ENCODE assay signal across 12 cellular contexts in genomic region chr2:1588994-1589611, GRCh38.
DNase-seq lines count a peak whose midpoint lies in the region; ATAC-seq and TF ChIP-seq lines count a peak whose summit lies in the region.
"Had no signal": no experiment of that assay in that cellular context is flagged by ENCODE, and none has a peak within 500 bp of the region (broad histone marks: within the 10 kb centered on the region; RNA-seq: fewer than 3 reads in every experiment).

No MANE protein-coding gene starts in this region.

- no peak overlapping the region for H3K27ac Mint-ChIP-seq in activated T-cell treated with anti-CD3 and anti-CD28 coated beads, Interleukin-2, amount 50 U/mL, for 24 hours
- H3K27ac Mint-ChIP-seq: effector memory CD8-positive, alpha-beta T cell; mesothelial cell of epicardium had no signal

- peaks cover 2% of the 10 kb centered on the region for H3K4me1 Mint-ChIP-seq in activated T-cell treated with anti-CD3 and anti-CD28 coated beads, Interleukin-2, amount 50 U/mL, for 24 hours (ENCODE audit: low read depth)

- ATAC-seq in HG02588 (IDR thresholded peaks at IDR 0.05; ENCODE audit: unreplicated experiment) = no peak
- ATAC-seq: effector memory CD8-positive, alpha-beta T cell; psoas muscle had no signal

- no peak overlapping the region for H3K4me3 ChIP-seq in H7 (ENCODE audit: insufficient read depth, low read depth, low read length)
- H3K4me3 ChIP-seq in retinal pigment epithelial cell (ENCODE audit: low read length) = no peak overlapping the region
- H3K4me3 ChIP-seq: psoas muscle had no signal

- DNase-seq in H7 (peak; percentile 76), RPMI8226 (peak; percentile 22), foreskin melanocyte (peak; percentile 43), retinal pigment epithelial cell (ENCODE audit: low read depth) (no peak)
- DNase-seq in activated T-cell treated with anti-CD3 and anti-CD28 coated beads, Interleukin-2, amount 50 U/mL, for 24 hours = no peak
- no peak for DNase-seq in effector CD8-positive, alpha-beta T cell (lab: John Stamatoyannopoulos, UW)
- DNase-seq: effector memory CD8-positive, alpha-beta T cell; Karpas-422; NCI-H2029 treated with DMSO at 0.1 percent for 48 hours had no signal

- H3K27me3 Mint-ChIP-seq in activated T-cell treated with anti-CD3 and anti-CD28 coated beads, Interleukin-2, amount 50 U/mL, for 24 hours = peaks cover 23% of the 10 kb centered on the region

- H3K36me3 ChIP-seq in H7 (replicated peaks; ENCODE audit: control insufficient read depth, insufficient read depth, low read length) = no peaks in the 10 kb centered on the region

- TF ChIP-seq CTCF in retinal pigment epithelial cell (conservative IDR thresholded peaks at IDR 0.05; ENCODE audit: low read depth, low read length) = peak; percentile 35

- H3K9me3 Mint-ChIP-seq in activated T-cell treated with anti-CD3 and anti-CD28 coated beads, Interleukin-2, amount 50 U/mL, for 24 hours = no peaks in the 10 kb centered on the region
- H3K9me3 Mint-ChIP-seq: effector memory CD8-positive, alpha-beta T cell; mesothelial cell of epicardium had no signal

- no peaks in the 10 kb centered on the region for H3K27me3 ChIP-seq in H7 (ENCODE audit: control insufficient read depth, insufficient read depth, low read length)

- H3K4me3 Mint-ChIP-seq in activated T-cell treated with anti-CD3 and anti-CD28 coated beads, Interleukin-2, amount 50 U/mL, for 24 hours = no peak overlapping the region
- H3K4me3 Mint-ChIP-seq: effector memory CD8-positive, alpha-beta T cell; mesothelial cell of epicardium had no signal

- no peaks in the 10 kb centered on the region for H3K36me3 Mint-ChIP-seq in activated T-cell treated with anti-CD3 and anti-CD28 coated beads, Interleukin-2, amount 50 U/mL, for 24 hours (ENCODE audit: low read depth)
- H3K36me3 Mint-ChIP-seq: mesothelial cell of epicardium had no signal

Comparison
In these comparisons a context has a peak if more than half of its experiments do, and no peak if none do; other contexts are left out.
1. DNase-seq: peak in H7 (single experiment), RPMI8226 (single experiment) and foreskin melanocyte (single experiment); none in retinal pigment epithelial cell (single experiment), activated T-cell treated with anti-CD3 and anti-CD28 coated beads, Interleukin-2, amount 50 U/mL, for 24 hours (single experiment) and effector CD8-positive, alpha-beta T cell (single experiment).